In the genomic region with DNA sequence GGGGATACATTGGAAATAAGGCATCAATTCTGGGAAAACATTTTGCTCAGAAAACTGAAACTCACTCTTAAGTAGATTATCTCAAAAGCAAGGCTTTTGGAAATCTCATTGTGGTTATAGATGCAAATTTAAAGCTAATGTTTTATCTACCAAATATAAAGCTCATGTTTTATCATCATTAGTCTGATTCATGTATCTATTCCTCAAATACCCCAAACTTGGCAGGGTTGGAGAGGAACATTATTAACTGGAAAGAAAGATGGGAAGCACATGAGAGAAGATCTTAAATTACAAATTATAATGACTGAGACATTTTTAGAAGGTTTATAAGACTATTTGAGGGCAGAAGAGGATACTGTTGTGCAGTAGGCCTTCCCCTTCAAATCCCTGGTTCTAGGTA, we compare ENCODE assay signal across 31 cellular contexts.
"Had no signal": no experiment of that assay in that cellular context is flagged by ENCODE, and none has a peak within 500 bp of the region (broad histone marks: within the 10 kb centered on the region; RNA-seq: fewer than 3 reads in every experiment).

No MANE protein-coding gene starts in this region.

- H3K27ac ChIP-seq: cardiac muscle cell, VCaP had no signal

- FAIRE-seq: bronchial epithelial cell, TTC549 had no signal

- H3K36me3 ChIP-seq: cardiac muscle cell had no signal

- H3K4me3 ChIP-seq: cardiac muscle cell had no signal

- ATAC-seq: activated CD8-positive, alpha-beta T cell treated with anti-CD3 and anti-CD28 coated beads for 36 hours; activated naive CD8-positive, alpha-beta T cell treated with anti-CD3 and anti-CD28 coated beads, Interleukin-2, amount 50 U/mL, for 24 hours; activated T-cell treated with anti-CD3 and anti-CD28 coated beads, Interleukin-2, amount 50 U/mL, for 4 hours; activated T-cell treated with anti-CD3 and anti-CD28 coated beads, Interleukin-2, amount 50 U/mL, for 72 hours; activated T-helper 17 cell treated with anti-CD3 and anti-CD28 coated beads, Interleukin-2, amount 50 U/mL, for 72 hours had no signal

- H3K27me3 ChIP-seq: cardiac muscle cell had no signal

- DNase-seq: activated B cell treated with CpG ODN at 0.5 μM for 24 hours; activated CD4-positive, alpha-beta memory T cell treated with anti-CD3 and anti-CD28 coated beads for 36 hours; activated CD4-positive, alpha-beta T cell treated with anti-CD3 and anti-CD28 coated beads for 4 hours; activated CD4-positive, alpha-beta T cell treated with anti-CD3 and anti-CD28 coated beads, Interleukin-2, amount 10 ng/mL, durations not matched to agents 24 days and 14 days; activated CD4-positive, alpha-beta T cell treated with anti-CD3 and anti-CD28 coated beads, Interleukin-2, amount 50 U/mL, for 1 hour; activated CD4-positive, alpha-beta T cell treated with anti-CD3 and anti-CD28 coated beads, Interleukin-2, amount 50 U/mL, for 4 hours; activated CD4-positive, CD25-positive, alpha-beta regulatory T cell treated with anti-CD3 and anti-CD28 coated beads, Interleukin-2, amount 50 U/mL, for 72 hours; activated CD8-positive, alpha-beta memory T cell treated with anti-CD3 and anti-CD28 coated beads, Interleukin-2, amount 50 U/mL, for 4 hours; activated CD8-positive, alpha-beta T cell treated with anti-CD3 and anti-CD28 coated beads for 36 hours; activated effector memory CD4-positive, alpha-beta T cell treated with anti-CD3 and anti-CD28 coated beads, Interleukin-2, amount 50 U/mL, for 16 hours; activated gamma-delta T cell treated with Interleukin-2 at 50 U/mL for 16 hours; activated naive CD4-positive, alpha-beta T cell; activated naive CD4-positive, alpha-beta T cell treated with anti-CD3 and anti-CD28 coated beads for 36 hours; activated naive CD8-positive, alpha-beta T cell treated with anti-CD3 and anti-CD28 coated beads, Interleukin-2, amount 10 ng/mL, durations not matched to agents 7 days and 5 days; activated naive CD8-positive, alpha-beta T cell treated with anti-CD3 and anti-CD28 coated beads, Interleukin-2, amount 50 U/mL, for 24 hours; activated T-cell treated with anti-CD3 and anti-CD28 coated beads for 4 hours; activated T-cell treated with anti-CD3 and anti-CD28 coated beads, Interleukin-2, amount 50 U/mL, for 1 hour; activated T-cell treated with anti-CD3 and anti-CD28 coated beads, Interleukin-2, amount 50 U/mL, for 4 hours; activated T-cell treated with anti-CD3 and anti-CD28 coated beads, Interleukin-2, amount 50 U/mL, for 72 hours; amniotic stem cell; aorta; caudate nucleus; cerebellar nuclear complex; T-helper 1 cell; T-helper 2 cell; T-helper 9 cell had no signal
